8 cellular contexts compared by ENCODE assay signal in the genomic region with DNA sequence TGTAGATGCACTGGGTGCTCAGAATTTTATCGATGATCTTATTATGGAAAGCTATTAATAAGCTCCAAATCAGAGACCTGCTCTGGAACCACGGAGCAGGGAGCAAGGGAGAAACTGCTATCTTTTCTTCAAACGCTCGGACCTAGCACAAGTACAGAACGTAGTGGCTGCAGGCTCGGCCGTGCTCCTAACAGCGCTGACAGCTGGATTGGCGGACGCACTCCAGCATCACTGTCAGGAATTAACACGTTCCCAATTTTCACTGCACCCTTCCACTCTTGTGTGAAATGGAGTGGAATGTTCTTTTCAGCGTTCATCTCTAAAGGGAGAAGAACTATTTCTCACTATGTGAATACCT.
DNase-seq lines count a peak whose midpoint lies in the region; ATAC-seq and TF ChIP-seq lines count a peak whose summit lies in the region.

No MANE protein-coding gene starts in this region.

- intact Hi-C loops in dendritic cell treated with granulocyte-macrophage colony-stimulating factor and Interleukin-4, amounts not matched to agents 40 ng/mL and 50 ng/mL, for 4 days (cut with micrococcal nuclease): loop anchor here (10.0 kb wide), 1 partner anchor 618 kb away; no protein-coding TSS in a partner anchor
- intact Hi-C loops in uterus (cut with DNase I; ENCODE audit: low total_unique reads): no loop called here

- H4K5ac ChIP-seq in mesendoderm (ENCODE audit: low read length): no peak overlapping the region

- peaks cover 17% of the 10 kb centered on the region for H3K27me3 Mint-ChIP-seq in dendritic cell treated with granulocyte-macrophage colony-stimulating factor and Interleukin-4, amounts not matched to agents 40 ng/mL and 50 ng/mL, for 4 days

- no peak overlapping the region for H3K4me3 ChIP-seq in mesendoderm (ENCODE audit: low read length)
- H3K4me3 ChIP-seq in uterus: peak overlapping the region; percentile 29 to 54

- H3K18ac ChIP-seq in mesendoderm (ENCODE audit: low read length): no peak overlapping the region

- H2BK15ac ChIP-seq in mesendoderm (replicated peaks; ENCODE audit: low read depth): no peak overlapping the region

- peaks cover 3% of the 10 kb centered on the region for H3K27me3 ChIP-seq in mesendoderm (ENCODE audit: insufficient read depth, low read length, poor library complexity)
- no peaks in the 10 kb centered on the region for H3K27me3 ChIP-seq in uterus

- H3K9me3 ChIP-seq in ES-I3 (ENCODE audit: control insufficient read depth, insufficient read depth, low read length) (no peaks in the 10 kb centered on the region), uterus (no peaks in the 10 kb centered on the region)

- peaks cover 26% of the 10 kb centered on the region for H3K4me1 Mint-ChIP-seq in dendritic cell treated with granulocyte-macrophage colony-stimulating factor and Interleukin-4, amounts not matched to agents 40 ng/mL and 50 ng/mL, for 4 days (ENCODE audit: low read depth)

- H2BK120ac ChIP-seq in mesendoderm (ENCODE audit: low read depth, low read length): no peak overlapping the region

- no peak overlapping the region for H2AK5ac ChIP-seq in mesendoderm (ENCODE audit: low read length)

- no peaks in the 10 kb centered on the region for H3K36me3 Mint-ChIP-seq in dendritic cell treated with granulocyte-macrophage colony-stimulating factor and Interleukin-4, amounts not matched to agents 40 ng/mL and 50 ng/mL, for 4 days (ENCODE audit: low read depth)

- no peak overlapping the region for H3K27ac Mint-ChIP-seq in dendritic cell treated with granulocyte-macrophage colony-stimulating factor and Interleukin-4, amounts not matched to agents 40 ng/mL and 50 ng/mL, for 4 days

- H3K27ac ChIP-seq in mesendoderm (ENCODE audit: low read depth, low read length): no peak overlapping the region
- H3K27ac ChIP-seq in uterus: no peak overlapping the region

- H3K56ac ChIP-seq in mesendoderm (ENCODE audit: low read length): no peak overlapping the region

- no peaks in the 10 kb centered on the region for H3K9me3 Mint-ChIP-seq in dendritic cell treated with granulocyte-macrophage colony-stimulating factor and Interleukin-4, amounts not matched to agents 40 ng/mL and 50 ng/mL, for 4 days

- H3K79me2 ChIP-seq in mesendoderm (ENCODE audit: control insufficient read depth, insufficient read depth, low read length): no peaks in the 10 kb centered on the region

- no peak for TF ChIP-seq CTCF in uterus (IDR thresholded peaks at IDR 0.05)

- TF ChIP-seq POLR2A in uterus (IDR thresholded peaks at IDR 0.05): no peak

- no peak overlapping the region for H2BK5ac ChIP-seq in mesendoderm (ENCODE audit: low read length)

- H3K36me3 ChIP-seq in ES-I3 (ENCODE audit: insufficient read depth, low read length): no peaks in the 10 kb centered on the region
- H3K36me3 ChIP-seq in mesendoderm (ENCODE audit: control insufficient read depth, insufficient read depth, low read length): no peaks in the 10 kb centered on the region
- H3K36me3 ChIP-seq in uterus: no peaks in the 10 kb centered on the region

- DNase-seq in NCI-H2107 (lab: John Stamatoyannopoulos, UW): peak; percentile 28
- peak; percentile 33 for DNase-seq in mesendoderm
- DNase-seq in uterus: no peak
- DNase-seq in CD1c-positive myeloid dendritic cell (ENCODE audit: extremely low spot score): no peak
- no peak for DNase-seq in NAMALWA (ENCODE audit: low spot score)

- peak overlapping the region; percentile 68; the same call in 1 of the 2 replicates for H3K9ac ChIP-seq in ES-I3 (ENCODE audit: low read depth, low read length)
- peak overlapping the region; percentile 44 for H3K9ac ChIP-seq in mesendoderm (ENCODE audit: low read length)

- peak overlapping the region; percentile 72 for H3K4me3 Mint-ChIP-seq in dendritic cell treated with granulocyte-macrophage colony-stimulating factor and Interleukin-4, amounts not matched to agents 40 ng/mL and 50 ng/mL, for 4 days

- peak overlapping the region; percentile 67 for H3K4me2 ChIP-seq in mesendoderm (ENCODE audit: low read length)

- no peak for ATAC-seq in HG02798 (IDR thresholded peaks at IDR 0.05; ENCODE audit: poor library complexity, unreplicated experiment)

- H3K4me1 ChIP-seq in ES-I3 (ENCODE audit: insufficient read depth, low read length): no peaks in the 10 kb centered on the region
- peaks cover 2% of the 10 kb centered on the region for H3K4me1 ChIP-seq in mesendoderm (ENCODE audit: control insufficient read depth, low read depth, low read length)
- H3K4me1 ChIP-seq in uterus: no peaks in the 10 kb centered on the region

- no peaks in the 10 kb centered on the region for H3K79me1 ChIP-seq in mesendoderm (ENCODE audit: low read length)

- H4K8ac ChIP-seq in mesendoderm (ENCODE audit: low read depth, low read length): no peak overlapping the region

- WGBS in mesendoderm (ENCODE audit: extremely low coverage, insufficient coverage, low lambda C conversion rate): no CpG with 5 or more reads among the region's 12 CpGs

- no peak overlapping the region for H3K4ac ChIP-seq in mesendoderm (ENCODE audit: low read depth, low read length)

- no peak overlapping the region for H3K23ac ChIP-seq in mesendoderm (ENCODE audit: low read length)

Comparison
In these comparisons a context has a peak if more than half of its experiments do, and no peak if none do; other contexts are left out.
1. DNase-seq: peak in NCI-H2107 (single experiment) and mesendoderm (single experiment); none in uterus (0 of 2), CD1c-positive myeloid dendritic cell (single experiment) and NAMALWA (single experiment).